Comparison of ENCODE assay signal across 10 cellular contexts in the genomic region with DNA sequence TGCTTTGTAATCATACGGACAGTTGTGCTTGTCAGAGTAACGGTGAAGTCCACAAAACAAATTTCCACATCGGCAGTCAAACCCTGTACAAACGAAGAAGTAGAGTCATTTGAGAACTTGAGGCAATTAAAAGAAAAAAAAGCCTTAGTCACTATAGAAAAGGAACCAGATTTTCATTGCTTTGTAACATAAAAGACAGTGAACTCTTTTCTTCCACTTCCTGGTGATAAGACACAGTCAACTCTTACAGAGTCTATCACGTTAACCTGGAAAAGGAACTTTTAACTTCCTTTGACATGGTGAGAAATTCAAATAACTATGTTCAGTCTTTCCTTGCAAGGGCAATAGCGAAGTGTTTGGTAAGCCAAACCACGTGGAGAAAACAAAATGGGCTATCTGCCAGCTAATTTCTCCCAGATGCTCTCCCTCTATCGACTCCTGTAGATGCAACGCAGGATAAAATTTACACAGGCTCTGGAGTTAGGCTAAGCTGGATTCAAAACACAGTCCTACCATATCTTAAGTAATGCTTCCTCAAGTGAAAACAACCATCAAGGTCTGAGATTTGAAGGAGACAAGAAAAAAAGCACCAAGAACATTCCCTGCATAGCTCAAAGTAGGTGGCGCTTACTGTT. TPM values are rescaled to one million over a fixed set of nuclear protein-coding genes. Genes with fewer than 3 reads are reported as not detected.
DNase-seq lines count a peak whose midpoint lies in the region; ATAC-seq and TF ChIP-seq lines count a peak whose summit lies in the region.
"Had no signal": no experiment of that assay in that cellular context is flagged by ENCODE, and none has a peak within 500 bp of the region (broad histone marks: within the 10 kb centered on the region; RNA-seq: fewer than 3 reads in every experiment).

No MANE protein-coding gene starts in this region.

- peaks cover 80% of the 10 kb centered on the region for H3K4me1 ChIP-seq in Panc1 (ENCODE audit: control insufficient read depth, insufficient read depth, low read length)
- peaks cover 12 to 82% (median 31%) of the 10 kb centered on the region in 3 donors for H3K4me1 ChIP-seq in esophagus squamous epithelium
- H3K4me1 ChIP-seq in uterus: peaks cover 13 to 16% of the 10 kb centered on the region in 2 donors

- H3K9me3 Mint-ChIP-seq in neural crest cell: no peaks in the 10 kb centered on the region

- peaks cover 48% of the 10 kb centered on the region for H3K4me1 Mint-ChIP-seq in neural crest cell

- intact Hi-C loops in Panc1 (cut with micrococcal nuclease; ENCODE audit: unreplicated experiment) (loop anchor here (10.0 kb wide), 1 partner anchor 71 kb away; no protein-coding TSS in a partner anchor), esophagus squamous epithelium (cut with DNase I) (no loop called here), uterus (cut with DNase I; ENCODE audit: low total_unique reads) (no loop called here)

- H3K9me3 ChIP-seq in Panc1 (ENCODE audit: control insufficient read depth, insufficient read depth, low read depth, low read length): no peaks in the 10 kb centered on the region
- no peaks in the 10 kb centered on the region for H3K9me3 ChIP-seq in esophagus squamous epithelium
- H3K9me3 ChIP-seq in uterus: no peaks in the 10 kb centered on the region
- H3K9me3 ChIP-seq: heart right ventricle had no signal

- no peaks in the 10 kb centered on the region for H3K27me3 Mint-ChIP-seq in neural crest cell (ENCODE audit: low read depth)

- CTCF ChIA-PET in Panc1 (lab: Charles Lee): no interaction called here

- H3K36me3 ChIP-seq in Panc1 (ENCODE audit: control insufficient read depth, insufficient read depth, low read length): peaks cover 40% of the 10 kb centered on the region
- peaks cover 9 to 96% (median 36%) of the 10 kb centered on the region in 3 donors for H3K36me3 ChIP-seq in esophagus squamous epithelium
- no peaks in the 10 kb centered on the region for H3K36me3 ChIP-seq in uterus

- BruUV-seq in Panc1 (replicated peaks; lab: Mats Ljungman, UMichigan): no TSS peak

- H3K4me3 ChIP-seq in Panc1 (ENCODE audit: low read depth in 2 of 2, low read length in 2 of 2): no peak overlapping the region
- peak overlapping the region in 1 of 4 donors; percentile 23 for H3K4me3 ChIP-seq in esophagus squamous epithelium
- no peak overlapping the region for H3K4me3 ChIP-seq in uterus
- H3K4me3 ChIP-seq: heart right ventricle, skin epidermis had no signal

- H3K27me3 ChIP-seq in Panc1 (ENCODE audit: control insufficient read depth, insufficient read depth, low read length): no peaks in the 10 kb centered on the region
- no peaks in the 10 kb centered on the region for H3K27me3 ChIP-seq in esophagus squamous epithelium
- H3K27me3 ChIP-seq in uterus: no peaks in the 10 kb centered on the region
- H3K27me3 ChIP-seq: heart right ventricle had no signal

- peak overlapping the region; percentile 48 for H3K27ac ChIP-seq in Panc1 (ENCODE audit: low read length)
- peak overlapping the region in 3 of 4 donors; percentile 12 to 100 (median 24) for H3K27ac ChIP-seq in esophagus squamous epithelium
- peak overlapping the region in 1 of 2 donors; percentile 40 for H3K27ac ChIP-seq in uterus

- no peak overlapping the region for H3K27ac Mint-ChIP-seq in neural crest cell (ENCODE audit: unreplicated experiment)

- TF ChIP-seq CTCF in Panc1 (IDR thresholded peaks at IDR 0.05): no peak
- TF ChIP-seq CTCF in esophagus squamous epithelium (IDR thresholded peaks at IDR 0.05): no peak
- TF ChIP-seq CTCF in neural crest cell (conservative IDR thresholded peaks at IDR 0.05): no peak
- no peak for TF ChIP-seq CTCF in uterus (IDR thresholded peaks at IDR 0.05)

- TF ChIP-seq POLR2A in esophagus squamous epithelium (IDR thresholded peaks at IDR 0.05) (no peak), uterus (IDR thresholded peaks at IDR 0.05) (no peak)

- POLR2A ChIA-PET in Panc1 (lab: Charles Lee): interaction anchor here (0.6 to 0.7 kb wide), 2 partner anchors 9 to 10 kb away, joined by 4 to 6 read pairs; no protein-coding TSS in a partner anchor

- peak; percentile 47 for DNase-seq in EH (ENCODE audit: low read depth)
- DNase-seq in Panc1 (ENCODE audit: low read depth, low spot score): no peak
- DNase-seq in esophagus squamous epithelium (lab: John Stamatoyannopoulos, UW): no peak
- DNase-seq in neural crest cell (ENCODE audit: low read depth, low spot score): no peak
- no peak for DNase-seq in uterus
- no peak for DNase-seq in activated CD4-positive, alpha-beta T cell treated with anti-CD3 and anti-CD28 coated beads, Interleukin-2, amount 50 U/mL, for 4 hours
- DNase-seq: heart right ventricle had no signal

- 62 to 64% methylated on average over 10 of the region's 10 CpGs for WGBS in esophagus squamous epithelium, 2 donors

- peaks cover 45% of the 10 kb centered on the region for H3K36me3 Mint-ChIP-seq in neural crest cell (ENCODE audit: low read depth)

- ATAC-seq in Panc1 (no peak), HG02763 (IDR thresholded peaks at IDR 0.05; ENCODE audit: unreplicated experiment) (no peak), GM21528 (IDR thresholded peaks at IDR 0.05; ENCODE audit: low FRiP score, unreplicated experiment) (no peak)

- in situ Hi-C loops in Panc1 (cut with HindIII; ENCODE audit: low pct_unique_long_range_greater_than_20kb, low sequenced_read_pairs): no loop called here

- H3K4me3 Mint-ChIP-seq in neural crest cell: peak overlapping the region; percentile 52

RNA-seq across cellular contexts. Expression of gene ZFAND5, which starts 8.9 kb away (rescaled TPM):
- total RNA-seq in Panc1 (2021; ENCODE audit: unreplicated experiment) (185 TPM), esophagus squamous epithelium (100 to 1,000 TPM in 1 of 4 donors, 10 to 100 TPM in 3; 89.1 to 203 (median 92.0) TPM), neural crest cell (194 and 201 TPM in 2 replicates), uterus (100 to 1,000 TPM in 3 of 4 donors, 10 to 100 TPM in 1; 58.7 to 189 (median 160) TPM)
- polyA plus RNA-seq in Panc1 (2012; ENCODE audit: insufficient read length): 113 TPM
